ENCODE assay signal across 1 cellular context in the genomic region with DNA sequence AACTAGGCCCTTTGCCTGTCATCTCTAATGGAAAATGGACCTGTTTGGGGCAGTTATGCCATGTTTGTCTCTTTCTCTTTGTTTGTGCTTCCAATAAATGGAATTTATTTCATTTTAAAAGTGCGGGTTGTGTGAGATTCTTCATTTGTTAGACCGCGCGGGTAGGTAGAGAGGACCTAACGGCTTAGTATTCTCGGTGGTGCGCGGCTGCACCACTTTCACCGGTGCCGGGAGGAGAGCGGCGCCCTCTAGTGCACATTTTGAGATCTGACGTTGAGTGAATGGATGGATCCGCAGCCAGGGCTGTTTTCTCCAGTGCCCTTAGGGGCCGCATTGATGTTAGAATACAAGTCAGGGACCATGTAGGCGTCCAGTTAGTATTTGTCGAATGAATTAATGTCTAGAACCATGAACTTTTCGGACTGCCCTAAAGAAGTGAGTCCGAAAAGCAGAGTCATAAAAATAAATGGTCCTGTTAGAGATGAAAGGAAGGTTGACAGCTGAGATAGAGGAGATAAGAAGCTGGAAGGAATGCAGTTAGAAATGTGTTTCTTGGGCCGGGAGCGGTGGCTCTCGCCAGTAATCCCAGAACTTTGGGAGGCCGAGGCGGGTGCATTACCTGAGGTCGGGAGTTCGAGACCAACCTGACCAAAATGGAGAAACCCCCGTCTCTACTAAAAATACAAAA.
TF ChIP-seq lines count a peak whose summit lies in the region.

No MANE protein-coding gene starts in this region.

TF ChIP-seq in HEK293, 187 proteins besides CTCF, POLR2A, EP300 and RAD21 (continued from another document and continues in another):
- TF ChIP-seq, protein P1, sequence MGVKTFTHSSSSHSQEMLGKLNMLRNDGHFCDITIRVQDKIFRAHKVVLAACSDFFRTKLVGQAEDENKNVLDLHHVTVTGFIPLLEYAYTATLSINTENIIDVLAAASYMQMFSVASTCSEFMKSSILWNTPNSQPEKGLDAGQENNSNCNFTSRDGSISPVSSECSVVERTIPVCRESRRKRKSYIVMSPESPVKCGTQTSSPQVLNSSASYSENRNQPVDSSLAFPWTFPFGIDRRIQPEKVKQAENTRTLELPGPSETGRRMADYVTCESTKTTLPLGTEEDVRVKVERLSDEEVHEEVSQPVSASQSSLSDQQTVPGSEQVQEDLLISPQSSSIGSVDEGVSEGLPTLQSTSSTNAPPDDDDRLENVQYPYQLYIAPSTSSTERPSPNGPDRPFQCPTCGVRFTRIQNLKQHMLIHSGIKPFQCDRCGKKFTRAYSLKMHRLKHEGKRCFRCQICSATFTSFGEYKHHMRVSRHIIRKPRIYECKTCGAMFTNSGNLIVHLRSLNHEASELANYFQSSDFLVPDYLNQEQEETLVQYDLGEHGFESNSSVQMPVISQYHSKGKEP (tag by site-specific recombination; IDR thresholded peaks at IDR 0.05), result no peak
- TF ChIP-seq ZNF830 (tag by site-specific recombination; IDR thresholded peaks at IDR 0.05; ENCODE audit: low read depth), result no peak
- TF ChIP-seq, protein P2, sequence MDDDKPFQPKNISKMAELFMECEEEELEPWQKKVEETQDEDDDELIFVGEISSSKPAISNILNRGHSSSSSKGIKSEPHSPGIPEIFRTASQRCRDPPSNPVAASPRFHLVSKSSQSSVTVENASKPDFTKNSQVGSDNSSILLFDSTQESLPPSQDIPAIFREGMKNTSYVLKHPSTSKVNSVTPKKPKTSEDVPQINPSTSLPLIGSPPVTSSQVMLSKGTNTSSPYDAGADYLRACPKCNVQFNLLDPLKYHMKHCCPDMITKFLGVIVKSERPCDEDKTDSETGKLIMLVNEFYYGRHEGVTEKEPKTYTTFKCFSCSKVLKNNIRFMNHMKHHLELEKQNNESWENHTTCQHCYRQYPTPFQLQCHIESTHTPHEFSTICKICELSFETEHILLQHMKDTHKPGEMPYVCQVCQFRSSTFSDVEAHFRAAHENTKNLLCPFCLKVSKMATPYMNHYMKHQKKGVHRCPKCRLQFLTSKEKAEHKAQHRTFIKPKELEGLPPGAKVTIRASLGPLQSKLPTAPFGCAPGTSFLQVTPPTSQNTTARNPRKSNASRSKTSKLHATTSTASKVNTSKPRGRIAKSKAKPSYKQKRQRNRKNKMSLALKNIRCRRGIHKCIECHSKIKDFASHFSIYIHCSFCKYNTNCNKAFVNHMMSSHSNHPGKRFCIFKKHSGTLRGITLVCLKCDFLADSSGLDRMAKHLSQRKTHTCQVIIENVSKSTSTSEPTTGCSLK (tag by site-specific recombination; IDR thresholded peaks at IDR 0.05), result no peak
- peak; percentile 99 for TF ChIP-seq ZBTB48 (tag by site-specific recombination; IDR thresholded peaks at IDR 0.05)
- TF ChIP-seq, protein P3, sequence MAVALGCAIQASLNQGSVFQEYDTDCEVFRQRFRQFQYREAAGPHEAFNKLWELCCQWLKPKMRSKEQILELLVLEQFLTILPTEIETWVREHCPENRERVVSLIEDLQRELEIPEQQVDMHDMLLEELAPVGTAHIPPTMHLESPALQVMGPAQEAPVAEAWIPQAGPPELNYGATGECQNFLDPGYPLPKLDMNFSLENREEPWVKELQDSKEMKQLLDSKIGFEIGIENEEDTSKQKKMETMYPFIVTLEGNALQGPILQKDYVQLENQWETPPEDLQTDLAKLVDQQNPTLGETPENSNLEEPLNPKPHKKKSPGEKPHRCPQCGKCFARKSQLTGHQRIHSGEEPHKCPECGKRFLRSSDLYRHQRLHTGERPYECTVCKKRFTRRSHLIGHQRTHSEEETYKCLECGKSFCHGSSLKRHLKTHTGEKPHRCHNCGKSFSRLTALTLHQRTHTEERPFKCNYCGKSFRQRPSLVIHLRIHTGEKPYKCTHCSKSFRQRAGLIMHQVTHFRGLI (tag by site-specific recombination; IDR thresholded peaks at IDR 0.05), result no peak
- no peak for TF ChIP-seq ZNF623 (tag by site-specific recombination; IDR thresholded peaks at IDR 0.05)
- no peak for TF ChIP-seq BCL11A (tag by site-specific recombination; IDR thresholded peaks at IDR 0.05; ENCODE audit: low read depth)
- TF ChIP-seq, protein P4, sequence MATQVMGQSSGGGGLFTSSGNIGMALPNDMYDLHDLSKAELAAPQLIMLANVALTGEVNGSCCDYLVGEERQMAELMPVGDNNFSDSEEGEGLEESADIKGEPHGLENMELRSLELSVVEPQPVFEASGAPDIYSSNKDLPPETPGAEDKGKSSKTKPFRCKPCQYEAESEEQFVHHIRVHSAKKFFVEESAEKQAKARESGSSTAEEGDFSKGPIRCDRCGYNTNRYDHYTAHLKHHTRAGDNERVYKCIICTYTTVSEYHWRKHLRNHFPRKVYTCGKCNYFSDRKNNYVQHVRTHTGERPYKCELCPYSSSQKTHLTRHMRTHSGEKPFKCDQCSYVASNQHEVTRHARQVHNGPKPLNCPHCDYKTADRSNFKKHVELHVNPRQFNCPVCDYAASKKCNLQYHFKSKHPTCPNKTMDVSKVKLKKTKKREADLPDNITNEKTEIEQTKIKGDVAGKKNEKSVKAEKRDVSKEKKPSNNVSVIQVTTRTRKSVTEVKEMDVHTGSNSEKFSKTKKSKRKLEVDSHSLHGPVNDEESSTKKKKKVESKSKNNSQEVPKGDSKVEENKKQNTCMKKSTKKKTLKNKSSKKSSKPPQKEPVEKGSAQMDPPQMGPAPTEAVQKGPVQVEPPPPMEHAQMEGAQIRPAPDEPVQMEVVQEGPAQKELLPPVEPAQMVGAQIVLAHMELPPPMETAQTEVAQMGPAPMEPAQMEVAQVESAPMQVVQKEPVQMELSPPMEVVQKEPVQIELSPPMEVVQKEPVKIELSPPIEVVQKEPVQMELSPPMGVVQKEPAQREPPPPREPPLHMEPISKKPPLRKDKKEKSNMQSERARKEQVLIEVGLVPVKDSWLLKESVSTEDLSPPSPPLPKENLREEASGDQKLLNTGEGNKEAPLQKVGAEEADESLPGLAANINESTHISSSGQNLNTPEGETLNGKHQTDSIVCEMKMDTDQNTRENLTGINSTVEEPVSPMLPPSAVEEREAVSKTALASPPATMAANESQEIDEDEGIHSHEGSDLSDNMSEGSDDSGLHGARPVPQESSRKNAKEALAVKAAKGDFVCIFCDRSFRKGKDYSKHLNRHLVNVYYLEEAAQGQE (tag by site-specific recombination; IDR thresholded peaks at IDR 0.05), result no peak
- TF ChIP-seq, protein P5, sequence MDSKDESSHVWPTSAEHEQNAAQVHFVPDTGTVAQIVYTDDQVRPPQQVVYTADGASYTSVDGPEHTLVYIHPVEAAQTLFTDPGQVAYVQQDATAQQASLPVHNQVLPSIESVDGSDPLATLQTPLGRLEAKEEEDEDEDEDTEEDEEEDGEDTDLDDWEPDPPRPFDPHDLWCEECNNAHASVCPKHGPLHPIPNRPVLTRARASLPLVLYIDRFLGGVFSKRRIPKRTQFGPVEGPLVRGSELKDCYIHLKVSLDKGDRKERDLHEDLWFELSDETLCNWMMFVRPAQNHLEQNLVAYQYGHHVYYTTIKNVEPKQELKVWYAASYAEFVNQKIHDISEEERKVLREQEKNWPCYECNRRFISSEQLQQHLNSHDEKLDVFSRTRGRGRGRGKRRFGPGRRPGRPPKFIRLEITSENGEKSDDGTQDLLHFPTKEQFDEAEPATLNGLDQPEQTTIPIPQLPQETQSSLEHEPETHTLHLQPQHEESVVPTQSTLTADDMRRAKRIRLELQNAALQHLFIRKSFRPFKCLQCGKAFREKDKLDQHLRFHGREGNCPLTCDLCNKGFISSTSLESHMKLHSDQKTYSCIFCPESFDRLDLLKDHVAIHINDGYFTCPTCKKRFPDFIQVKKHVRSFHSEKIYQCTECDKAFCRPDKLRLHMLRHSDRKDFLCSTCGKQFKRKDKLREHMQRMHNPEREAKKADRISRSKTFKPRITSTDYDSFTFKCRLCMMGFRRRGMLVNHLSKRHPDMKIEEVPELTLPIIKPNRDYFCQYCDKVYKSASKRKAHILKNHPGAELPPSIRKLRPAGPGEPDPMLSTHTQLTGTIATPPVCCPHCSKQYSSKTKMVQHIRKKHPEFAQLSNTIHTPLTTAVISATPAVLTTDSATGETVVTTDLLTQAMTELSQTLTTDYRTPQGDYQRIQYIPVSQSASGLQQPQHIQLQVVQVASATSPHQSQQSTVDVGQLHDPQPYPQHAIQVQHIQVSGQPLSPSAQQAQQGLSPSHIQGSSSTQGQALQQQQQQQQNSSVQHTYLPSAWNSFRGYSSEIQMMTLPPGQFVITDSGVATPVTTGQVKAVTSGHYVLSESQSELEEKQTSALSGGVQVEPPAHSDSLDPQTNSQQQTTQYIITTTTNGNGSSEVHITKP (tag by site-specific recombination; IDR thresholded peaks at IDR 0.05), result peak; percentile 86
- TF ChIP-seq SETDB1 (IDR thresholded peaks at IDR 0.05; ENCODE audit: insufficient read length, low read length), result no peak
- TF ChIP-seq ZNF600 (tag by site-specific recombination; IDR thresholded peaks at IDR 0.05), result 0 out of 2 replicates have a peak, but pooled peaks have one; percentile 14
- no peak for TF ChIP-seq ZNF341 (tag by site-specific recombination; IDR thresholded peaks at IDR 0.05; ENCODE audit: low read depth)
- TF ChIP-seq, protein P6, sequence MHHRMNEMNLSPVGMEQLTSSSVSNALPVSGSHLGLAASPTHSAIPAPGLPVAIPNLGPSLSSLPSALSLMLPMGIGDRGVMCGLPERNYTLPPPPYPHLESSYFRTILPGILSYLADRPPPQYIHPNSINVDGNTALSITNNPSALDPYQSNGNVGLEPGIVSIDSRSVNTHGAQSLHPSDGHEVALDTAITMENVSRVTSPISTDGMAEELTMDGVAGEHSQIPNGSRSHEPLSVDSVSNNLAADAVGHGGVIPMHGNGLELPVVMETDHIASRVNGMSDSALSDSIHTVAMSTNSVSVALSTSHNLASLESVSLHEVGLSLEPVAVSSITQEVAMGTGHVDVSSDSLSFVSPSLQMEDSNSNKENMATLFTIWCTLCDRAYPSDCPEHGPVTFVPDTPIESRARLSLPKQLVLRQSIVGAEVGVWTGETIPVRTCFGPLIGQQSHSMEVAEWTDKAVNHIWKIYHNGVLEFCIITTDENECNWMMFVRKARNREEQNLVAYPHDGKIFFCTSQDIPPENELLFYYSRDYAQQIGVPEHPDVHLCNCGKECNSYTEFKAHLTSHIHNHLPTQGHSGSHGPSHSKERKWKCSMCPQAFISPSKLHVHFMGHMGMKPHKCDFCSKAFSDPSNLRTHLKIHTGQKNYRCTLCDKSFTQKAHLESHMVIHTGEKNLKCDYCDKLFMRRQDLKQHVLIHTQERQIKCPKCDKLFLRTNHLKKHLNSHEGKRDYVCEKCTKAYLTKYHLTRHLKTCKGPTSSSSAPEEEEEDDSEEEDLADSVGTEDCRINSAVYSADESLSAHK (tag by site-specific recombination; IDR thresholded peaks at IDR 0.05), result no peak
- TF ChIP-seq ZSCAN30 (tag by site-specific recombination; IDR thresholded peaks at IDR 0.05), result peak; percentile 39; the same call in 1 of the 2 replicates
- no peak for TF ChIP-seq ZNF791 (tag by site-specific recombination; IDR thresholded peaks at IDR 0.05)
- TF ChIP-seq, protein P7, sequence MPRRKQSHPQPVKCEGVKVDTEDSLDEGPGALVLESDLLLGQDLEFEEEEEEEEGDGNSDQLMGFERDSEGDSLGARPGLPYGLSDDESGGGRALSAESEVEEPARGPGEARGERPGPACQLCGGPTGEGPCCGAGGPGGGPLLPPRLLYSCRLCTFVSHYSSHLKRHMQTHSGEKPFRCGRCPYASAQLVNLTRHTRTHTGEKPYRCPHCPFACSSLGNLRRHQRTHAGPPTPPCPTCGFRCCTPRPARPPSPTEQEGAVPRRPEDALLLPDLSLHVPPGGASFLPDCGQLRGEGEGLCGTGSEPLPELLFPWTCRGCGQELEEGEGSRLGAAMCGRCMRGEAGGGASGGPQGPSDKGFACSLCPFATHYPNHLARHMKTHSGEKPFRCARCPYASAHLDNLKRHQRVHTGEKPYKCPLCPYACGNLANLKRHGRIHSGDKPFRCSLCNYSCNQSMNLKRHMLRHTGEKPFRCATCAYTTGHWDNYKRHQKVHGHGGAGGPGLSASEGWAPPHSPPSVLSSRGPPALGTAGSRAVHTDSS (tag by site-specific recombination; IDR thresholded peaks at IDR 0.05), result no peak
- no peak for TF ChIP-seq ZNF214 (tag by site-specific recombination; IDR thresholded peaks at IDR 0.05; ENCODE audit: borderline replicate concordance)
- TF ChIP-seq ZNF433 (tag by site-specific recombination; IDR thresholded peaks at IDR 0.05; ENCODE audit: low read depth), result no peak
- no peak for TF ChIP-seq GFI1B (tag by site-specific recombination; IDR thresholded peaks at IDR 0.05)
- TF ChIP-seq, protein P8, sequence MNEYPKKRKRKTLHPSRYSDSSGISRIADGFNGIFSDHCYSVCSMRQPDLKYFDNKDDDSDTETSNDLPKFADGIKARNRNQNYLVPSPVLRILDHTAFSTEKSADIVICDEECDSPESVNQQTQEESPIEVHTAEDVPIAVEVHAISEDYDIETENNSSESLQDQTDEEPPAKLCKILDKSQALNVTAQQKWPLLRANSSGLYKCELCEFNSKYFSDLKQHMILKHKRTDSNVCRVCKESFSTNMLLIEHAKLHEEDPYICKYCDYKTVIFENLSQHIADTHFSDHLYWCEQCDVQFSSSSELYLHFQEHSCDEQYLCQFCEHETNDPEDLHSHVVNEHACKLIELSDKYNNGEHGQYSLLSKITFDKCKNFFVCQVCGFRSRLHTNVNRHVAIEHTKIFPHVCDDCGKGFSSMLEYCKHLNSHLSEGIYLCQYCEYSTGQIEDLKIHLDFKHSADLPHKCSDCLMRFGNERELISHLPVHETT (tag by site-specific recombination; IDR thresholded peaks at IDR 0.05), result no peak
- TF ChIP-seq IKZF3 (tag by site-specific recombination; IDR thresholded peaks at IDR 0.05), result no peak
- no peak for TF ChIP-seq ZNF23 (tag by site-specific recombination; IDR thresholded peaks at IDR 0.05; ENCODE audit: borderline replicate concordance)
- TF ChIP-seq ZNF10 (tag by site-specific recombination; IDR thresholded peaks at IDR 0.05), result no peak
- TF ChIP-seq ZFP3 (tag by site-specific recombination; IDR thresholded peaks at IDR 0.05; ENCODE audit: low read depth), result no peak
- TF ChIP-seq ZNF221 (tag by site-specific recombination; IDR thresholded peaks at IDR 0.05; ENCODE audit: borderline replicate concordance), result no peak
- TF ChIP-seq ZNF114 (tag by site-specific recombination; IDR thresholded peaks at IDR 0.05), result no peak
- TF ChIP-seq ZBTB17 (tag by site-specific recombination; IDR thresholded peaks at IDR 0.05), result peak; percentile 57; the same call in 1 of the 2 replicates
- TF ChIP-seq, protein P9, sequence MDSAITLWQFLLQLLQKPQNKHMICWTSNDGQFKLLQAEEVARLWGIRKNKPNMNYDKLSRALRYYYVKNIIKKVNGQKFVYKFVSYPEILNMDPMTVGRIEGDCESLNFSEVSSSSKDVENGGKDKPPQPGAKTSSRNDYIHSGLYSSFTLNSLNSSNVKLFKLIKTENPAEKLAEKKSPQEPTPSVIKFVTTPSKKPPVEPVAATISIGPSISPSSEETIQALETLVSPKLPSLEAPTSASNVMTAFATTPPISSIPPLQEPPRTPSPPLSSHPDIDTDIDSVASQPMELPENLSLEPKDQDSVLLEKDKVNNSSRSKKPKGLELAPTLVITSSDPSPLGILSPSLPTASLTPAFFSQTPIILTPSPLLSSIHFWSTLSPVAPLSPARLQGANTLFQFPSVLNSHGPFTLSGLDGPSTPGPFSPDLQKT (IDR thresholded peaks at IDR 0.05; ENCODE audit: borderline replicate concordance, low read depth, low read length), result no peak
- TF ChIP-seq ZNF24 (tag by site-specific recombination; IDR thresholded peaks at IDR 0.05), result no peak
- no peak for TF ChIP-seq ZNF629 (tag by site-specific recombination; IDR thresholded peaks at IDR 0.05)
- no peak for TF ChIP-seq ZNF311 (tag by site-specific recombination; IDR thresholded peaks at IDR 0.05; ENCODE audit: borderline replicate concordance)
